33 cellular contexts compared by ENCODE assay signal in the genomic region with DNA sequence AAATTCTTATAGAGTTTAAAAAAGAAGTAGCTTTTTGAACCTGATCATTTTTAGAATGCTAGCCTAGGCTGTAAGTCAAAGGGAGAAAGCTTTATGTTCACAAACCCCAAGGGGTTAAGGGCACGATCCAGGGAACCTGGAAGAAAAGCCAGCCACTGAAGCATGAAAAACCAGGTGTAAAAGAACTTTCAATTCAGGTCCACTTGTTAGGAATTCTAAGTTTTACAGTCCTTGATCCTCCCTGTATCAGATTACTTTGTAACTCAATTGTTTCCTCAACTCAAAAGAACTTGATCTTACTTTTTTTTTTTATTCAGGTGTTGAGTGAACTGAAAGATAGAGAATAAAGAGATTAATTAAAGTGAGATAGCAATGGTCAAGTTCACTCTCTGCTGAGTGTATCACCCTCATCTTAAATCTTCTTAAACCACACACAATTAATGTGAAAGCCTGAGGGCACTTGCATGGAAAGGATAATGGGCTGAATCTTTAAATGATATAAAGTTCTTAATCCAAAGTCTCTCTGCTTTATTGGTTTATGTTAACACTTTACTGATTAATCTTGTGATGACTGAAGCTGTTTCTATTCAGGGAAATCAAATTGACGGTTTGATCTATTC.
"Had no signal": no experiment of that assay in that cellular context is flagged by ENCODE, and none has a peak within 500 bp of the region (broad histone marks: within the 10 kb centered on the region; RNA-seq: fewer than 3 reads in every experiment).

No MANE protein-coding gene starts in this region.

- H3K4me1 ChIP-seq: breast epithelium, esophagus muscularis mucosa, foreskin keratinocyte, heart left ventricle, left lung, lower lobe of right lung, sigmoid colon, stomach, suprapubic skin, tibial artery, upper lobe of right lung had no signal

- H3K27ac Mint-ChIP-seq: activated CD4-positive, alpha-beta memory T cell treated with anti-CD3 and anti-CD28 coated beads, Interleukin-2, amount 10 ng/mL, durations not matched to agents 7 days and 5 days; activated CD4-positive, alpha-beta T cell treated with anti-CD3 and anti-CD28 coated beads, Interleukin-2, amount 10 ng/mL, durations not matched to agents 7 days and 5 days; activated naive CD4-positive, alpha-beta T cell treated with anti-CD3 and anti-CD28 coated beads, Interleukin-2, amount 50 U/mL, for 24 hours; activated naive CD8-positive, alpha-beta T cell treated with anti-CD3 and anti-CD28 coated beads, Interleukin-2, amount 50 U/mL, for 24 hours; activated T-cell treated with anti-CD3 and anti-CD28 coated beads, Interleukin-2, amount 50 U/mL, for 24 hours; activated T-helper 17 cell treated with anti-CD3 and anti-CD28 coated beads, Interleukin-2, amount 50 U/mL, for 72 hours; dendritic cell treated with granulocyte-macrophage colony-stimulating factor and Interleukin-4, amounts not matched to agents 40 ng/mL and 50 ng/mL, for 4 days; endodermal cell; natural killer cell treated with Interleukin-12 subunit alpha and Interleukin-12 subunit beta and Interleukin-15 and Interleukin-18, amount 100 ng/mL, for 72 hours; stimulated activated naive B cell treated with anti-CD40 and anti-IgM and Interleukin-4, amounts not matched to agents 10 μg/mL and 1 μg/mL and 100 μg/mL, for 72 hours; T-helper 17 cell had no signal

- H3K27me3 Mint-ChIP-seq: activated CD4-positive, alpha-beta memory T cell treated with anti-CD3 and anti-CD28 coated beads, Interleukin-2, amount 10 ng/mL, durations not matched to agents 7 days and 5 days; activated naive CD4-positive, alpha-beta T cell treated with anti-CD3 and anti-CD28 coated beads, Interleukin-2, amount 50 U/mL, for 24 hours; activated naive CD8-positive, alpha-beta T cell treated with anti-CD3 and anti-CD28 coated beads, Interleukin-2, amount 50 U/mL, for 24 hours; activated T-cell treated with anti-CD3 and anti-CD28 coated beads, Interleukin-2, amount 50 U/mL, for 24 hours; dendritic cell treated with granulocyte-macrophage colony-stimulating factor and Interleukin-4, amounts not matched to agents 40 ng/mL and 50 ng/mL, for 4 days; natural killer cell treated with Interleukin-12 subunit alpha and Interleukin-12 subunit beta and Interleukin-15 and Interleukin-18, amount 100 ng/mL, for 72 hours; stimulated activated naive B cell treated with anti-CD40 and anti-IgM and Interleukin-4, amounts not matched to agents 10 μg/mL and 1 μg/mL and 100 μg/mL, for 72 hours had no signal

- ATAC-seq: activated naive CD8-positive, alpha-beta T cell treated with anti-CD3 and anti-CD28 coated beads, Interleukin-2, amount 50 U/mL, for 24 hours; activated T-helper 17 cell treated with anti-CD3 and anti-CD28 coated beads, Interleukin-2, amount 50 U/mL, for 72 hours; foreskin keratinocyte; heart left ventricle; left lung; lower lobe of right lung; mucosa of descending colon; natural killer cell treated with Interleukin-12 subunit alpha and Interleukin-12 subunit beta and Interleukin-15 and Interleukin-18, amount 100 ng/mL, for 72 hours; stimulated activated naive B cell treated with anti-CD40 and anti-IgM and Interleukin-4, amounts not matched to agents 10 μg/mL and 1 μg/mL and 100 μg/mL, for 72 hours; T-helper 17 cell; upper lobe of right lung had no signal

- H3K36me3 ChIP-seq: breast epithelium, esophagus muscularis mucosa, heart left ventricle, left lung, lower lobe of right lung, neutrophil, sigmoid colon, stomach, suprapubic skin, tibial artery, upper lobe of right lung had no signal

- DNase-seq: activated CD4-positive, alpha-beta memory T cell treated with anti-CD3 and anti-CD28 coated beads, Interleukin-2, amount 10 ng/mL, durations not matched to agents 7 days and 5 days; activated CD4-positive, alpha-beta T cell treated with anti-CD3 and anti-CD28 coated beads for 1 hour; activated CD4-positive, alpha-beta T cell treated with anti-CD3 and anti-CD28 coated beads, Interleukin-2, amount 10 ng/mL, durations not matched to agents 7 days and 5 days; activated CD8-positive, alpha-beta memory T cell treated with anti-CD3 and anti-CD28 coated beads, Interleukin-2, amount 50 U/mL, for 48 hours; activated gamma-delta T cell treated with Interleukin-2 at 50 U/mL for 16 hours; activated naive CD8-positive, alpha-beta T cell treated with anti-CD3 and anti-CD28 coated beads, Interleukin-2, amount 50 U/mL, for 24 hours; activated T-cell treated with anti-CD3 and anti-CD28 coated beads, Interleukin-2, amount 50 U/mL, for 24 hours; amygdala; central memory CD4-positive, alpha-beta T cell; endodermal cell; foreskin keratinocyte; heart left ventricle; kidney glomerular epithelial cell; left lung; lower lobe of right lung; mucosa of descending colon; retina; sigmoid colon; small intestine; stimulated activated naive B cell treated with anti-CD40 and anti-IgM and Interleukin-4, amounts not matched to agents 10 μg/mL and 1 μg/mL and 100 μg/mL, for 72 hours; stomach; T-helper 17 cell; T1000; tibial artery; upper lobe of right lung had no signal

- H3K36me3 Mint-ChIP-seq: activated naive CD4-positive, alpha-beta T cell treated with anti-CD3 and anti-CD28 coated beads, Interleukin-2, amount 50 U/mL, for 24 hours; natural killer cell treated with Interleukin-12 subunit alpha and Interleukin-12 subunit beta and Interleukin-15 and Interleukin-18, amount 100 ng/mL, for 72 hours; stimulated activated naive B cell treated with anti-CD40 and anti-IgM and Interleukin-4, amounts not matched to agents 10 μg/mL and 1 μg/mL and 100 μg/mL, for 72 hours had no signal

- H3K4me3 ChIP-seq: breast epithelium, esophagus muscularis mucosa, heart left ventricle, left lung, lower lobe of right lung, mucosa of descending colon, sigmoid colon, stomach, suprapubic skin, tibial artery, upper lobe of right lung had no signal

- H3K4me1 Mint-ChIP-seq: activated CD4-positive, alpha-beta memory T cell treated with anti-CD3 and anti-CD28 coated beads, Interleukin-2, amount 10 ng/mL, durations not matched to agents 7 days and 5 days; activated CD4-positive, alpha-beta T cell treated with anti-CD3 and anti-CD28 coated beads, Interleukin-2, amount 10 ng/mL, durations not matched to agents 7 days and 5 days; activated naive CD4-positive, alpha-beta T cell treated with anti-CD3 and anti-CD28 coated beads, Interleukin-2, amount 50 U/mL, for 24 hours; activated naive CD8-positive, alpha-beta T cell treated with anti-CD3 and anti-CD28 coated beads, Interleukin-2, amount 50 U/mL, for 24 hours; activated T-helper 17 cell treated with anti-CD3 and anti-CD28 coated beads, Interleukin-2, amount 50 U/mL, for 72 hours; stimulated activated naive B cell treated with anti-CD40 and anti-IgM and Interleukin-4, amounts not matched to agents 10 μg/mL and 1 μg/mL and 100 μg/mL, for 72 hours; T-helper 17 cell had no signal

- H3K9me3 ChIP-seq: breast epithelium, esophagus muscularis mucosa, heart left ventricle, left lung, lower lobe of right lung, mucosa of descending colon, neutrophil, sigmoid colon, stomach, suprapubic skin, tibial artery, upper lobe of right lung had no signal

- H3K27me3 ChIP-seq: breast epithelium, esophagus muscularis mucosa, foreskin keratinocyte, heart left ventricle, left lung, neutrophil, sigmoid colon, stomach, suprapubic skin, tibial artery, upper lobe of right lung had no signal

- H3K9me3 Mint-ChIP-seq: activated CD4-positive, alpha-beta memory T cell treated with anti-CD3 and anti-CD28 coated beads, Interleukin-2, amount 10 ng/mL, durations not matched to agents 7 days and 5 days; activated CD4-positive, alpha-beta T cell treated with anti-CD3 and anti-CD28 coated beads, Interleukin-2, amount 10 ng/mL, durations not matched to agents 7 days and 5 days; activated naive CD4-positive, alpha-beta T cell treated with anti-CD3 and anti-CD28 coated beads, Interleukin-2, amount 50 U/mL, for 24 hours; activated naive CD8-positive, alpha-beta T cell treated with anti-CD3 and anti-CD28 coated beads, Interleukin-2, amount 50 U/mL, for 24 hours; activated T-cell treated with anti-CD3 and anti-CD28 coated beads, Interleukin-2, amount 50 U/mL, for 24 hours; activated T-helper 17 cell treated with anti-CD3 and anti-CD28 coated beads, Interleukin-2, amount 50 U/mL, for 72 hours; endodermal cell; stimulated activated naive B cell treated with anti-CD40 and anti-IgM and Interleukin-4, amounts not matched to agents 10 μg/mL and 1 μg/mL and 100 μg/mL, for 72 hours had no signal

- H3K4me3 Mint-ChIP-seq: activated CD4-positive, alpha-beta memory T cell treated with anti-CD3 and anti-CD28 coated beads, Interleukin-2, amount 10 ng/mL, durations not matched to agents 7 days and 5 days; activated CD4-positive, alpha-beta T cell treated with anti-CD3 and anti-CD28 coated beads, Interleukin-2, amount 10 ng/mL, durations not matched to agents 7 days and 5 days; activated naive CD4-positive, alpha-beta T cell treated with anti-CD3 and anti-CD28 coated beads, Interleukin-2, amount 50 U/mL, for 24 hours; activated naive CD8-positive, alpha-beta T cell treated with anti-CD3 and anti-CD28 coated beads, Interleukin-2, amount 50 U/mL, for 24 hours; activated T-cell treated with anti-CD3 and anti-CD28 coated beads, Interleukin-2, amount 50 U/mL, for 24 hours; activated T-helper 17 cell treated with anti-CD3 and anti-CD28 coated beads, Interleukin-2, amount 50 U/mL, for 72 hours; dendritic cell treated with granulocyte-macrophage colony-stimulating factor and Interleukin-4, amounts not matched to agents 40 ng/mL and 50 ng/mL, for 4 days; endodermal cell; natural killer cell treated with Interleukin-12 subunit alpha and Interleukin-12 subunit beta and Interleukin-15 and Interleukin-18, amount 100 ng/mL, for 72 hours; stimulated activated naive B cell treated with anti-CD40 and anti-IgM and Interleukin-4, amounts not matched to agents 10 μg/mL and 1 μg/mL and 100 μg/mL, for 72 hours; T-helper 17 cell had no signal
